In the genomic region with DNA sequence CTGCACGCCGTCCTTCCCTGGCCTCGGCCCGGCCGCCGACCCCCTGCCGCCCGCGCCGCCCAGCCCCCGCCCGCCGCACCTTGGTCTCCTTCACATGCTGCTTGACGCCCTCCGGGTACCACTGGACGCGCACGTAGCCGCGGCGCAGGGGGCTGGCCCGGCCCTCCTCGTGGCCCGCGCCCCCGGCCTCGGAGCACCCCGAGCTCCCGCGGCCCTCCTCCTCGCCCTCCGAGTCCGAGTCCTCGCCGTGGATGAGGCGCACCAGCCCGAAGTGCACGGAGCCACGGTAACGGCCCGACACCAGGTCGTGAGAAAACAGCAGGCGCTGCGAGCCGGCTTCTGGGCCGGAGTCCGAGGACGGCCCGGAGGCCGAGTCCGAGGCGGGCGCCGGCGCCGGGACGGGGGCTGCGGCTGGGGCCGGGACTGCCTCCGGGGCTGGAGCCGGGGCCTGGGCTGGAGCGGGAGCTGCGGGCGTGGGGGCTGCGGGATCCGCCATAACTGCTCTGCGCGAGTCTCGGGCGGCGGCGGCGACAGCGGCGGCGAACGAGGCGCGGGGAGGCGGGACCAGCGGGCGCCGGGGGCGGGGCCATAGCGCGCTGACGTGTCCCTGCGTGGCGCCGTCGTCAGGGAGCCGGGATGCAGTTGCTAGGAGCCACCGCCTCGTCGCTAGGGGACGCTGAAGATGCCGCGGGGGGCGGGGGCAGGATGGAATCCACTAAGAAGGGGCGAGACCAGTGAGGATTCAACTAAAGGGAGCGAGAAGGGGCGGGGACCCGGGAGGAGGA, we compare ENCODE assay signal across 8 cellular contexts. TPM values are rescaled to one million over a fixed set of nuclear protein-coding genes. Genes with fewer than 3 reads are reported as not detected.
DNase-seq lines count a peak whose midpoint lies in the region; ATAC-seq lines count a peak whose summit lies in the region.

A gene (minus strand): TSS at position 507 of the 785 bp plus-strand sequence. CDS start 11 bp downstream, at position 496.

- peak; percentile 95 for DNase-seq in CD1c-positive myeloid dendritic cell (ENCODE audit: extremely low spot score)
- DNase-seq in HK-2 (ENCODE audit: unreplicated experiment): peak; percentile 87
- DNase-seq in NCI-H82 (lab: John Stamatoyannopoulos, UW): peak; percentile 98
- peak; percentile 95 for DNase-seq in activated CD8-positive, alpha-beta T cell treated with anti-CD3 and anti-CD28 coated beads, Interleukin-2, amount 10 ng/mL, durations not matched to agents 7 days and 5 days
- peak; percentile 86 to 90 (median 87) for DNase-seq in effector memory CD4-positive, alpha-beta T cell
- DNase-seq in mesenchymal stem cell: peak; percentile 86
- peak; percentile 65 for DNase-seq in stimulated activated CD8-positive, alpha-beta memory T cell treated with anti-CD3 and anti-CD28 coated beads, Interleukin-12 subunit alpha, Interleukin-12 subunit beta, amount 100 ng/mL, for 24 hours (ENCODE audit: extremely low read depth)

- no peak within 1 kb of the TSS for H4K8ac ChIP-seq in mesenchymal stem cell (ENCODE audit: low read length)

- H3K27ac Mint-ChIP-seq in activated CD8-positive, alpha-beta T cell treated with anti-CD3 and anti-CD28 coated beads, Interleukin-2, amount 10 ng/mL, durations not matched to agents 7 days and 5 days: peak within 1 kb of the TSS; percentile 82

- peak within 1 kb of the TSS in 1 of 2 experiments; percentile 84 for H3K4ac ChIP-seq in mesenchymal stem cell (ENCODE audit: low read depth in 1 of 2, low read length in 2 of 2)

- H3K27me3 Mint-ChIP-seq in activated CD8-positive, alpha-beta T cell treated with anti-CD3 and anti-CD28 coated beads, Interleukin-2, amount 10 ng/mL, durations not matched to agents 7 days and 5 days (ENCODE audit: low read depth): peaks cover 3% of the 10 kb centered on the region

- peaks cover 40% of the 10 kb centered on the region for H3K4me1 Mint-ChIP-seq in activated CD8-positive, alpha-beta T cell treated with anti-CD3 and anti-CD28 coated beads, Interleukin-2, amount 10 ng/mL, durations not matched to agents 7 days and 5 days (ENCODE audit: low read depth)

- CTCF ChIA-PET in activated CD8-positive, alpha-beta T cell treated with anti-CD3 and anti-CD28 coated beads, Interleukin-2, amount 10 ng/mL, durations not matched to agents 7 days and 5 days (lab: Charles Lee): interaction anchor here (0.8 to 4.1 kb wide), 18 partner anchors 13 to 172 kb away, joined by 3 to 17 read pairs (median 5); a partner anchor contains a TSS

- no peak within 1 kb of the TSS for H2BK5ac ChIP-seq in mesenchymal stem cell (ENCODE audit: low read depth, low read length, poor library complexity, severe bottlenecking)

- H3K79me1 ChIP-seq in mesenchymal stem cell (replicated peaks; ENCODE audit: low read length, poor library complexity, severe bottlenecking): peaks cover 20% of the 10 kb centered on the region

- H3K9me3 Mint-ChIP-seq in activated CD8-positive, alpha-beta T cell treated with anti-CD3 and anti-CD28 coated beads, Interleukin-2, amount 10 ng/mL, durations not matched to agents 7 days and 5 days (ENCODE audit: insufficient read depth): no peaks in the 10 kb centered on the region

- H3K27ac ChIP-seq in effector memory CD4-positive, alpha-beta T cell (ENCODE audit: insufficient read depth, low read length, poor library complexity, severe bottlenecking): peak within 1 kb of the TSS; percentile 74
- no peak within 1 kb of the TSS for H3K27ac ChIP-seq in mesenchymal stem cell (ENCODE audit: low read length, poor library complexity, severe bottlenecking)

- peak within 1 kb of the TSS; percentile 80 for H2BK15ac ChIP-seq in mesenchymal stem cell (ENCODE audit: low read depth, poor library complexity, severe bottlenecking)

- H4K91ac ChIP-seq in mesenchymal stem cell (ENCODE audit: low read length): no peak within 1 kb of the TSS

- H3K4me1 ChIP-seq in effector memory CD4-positive, alpha-beta T cell (ENCODE audit: control insufficient read depth, insufficient read depth, low read length, poor library complexity, severe bottlenecking): peaks cover 19% of the 10 kb centered on the region
- H3K4me1 ChIP-seq in mesenchymal stem cell (ENCODE audit: control insufficient read depth, insufficient read depth, low read depth, low read length): peaks cover 13% of the 10 kb centered on the region

- H3K27me3 ChIP-seq in effector memory CD4-positive, alpha-beta T cell (replicated peaks; ENCODE audit: control insufficient read depth, insufficient read depth, low read length, poor library complexity, severe bottlenecking): no peaks in the 10 kb centered on the region
- H3K27me3 ChIP-seq in mesenchymal stem cell (ENCODE audit: control insufficient read depth in 1 of 2, insufficient read depth in 1 of 2, low read length in 2 of 2): no peaks in the 10 kb centered on the region

- H3K18ac ChIP-seq in mesenchymal stem cell (ENCODE audit: low read depth in 1 of 2, low read length in 2 of 2): peak within 1 kb of the TSS; percentile 75 to 95

- peak within 1 kb of the TSS; percentile 99 for H3K4me2 ChIP-seq in mesenchymal stem cell (ENCODE audit: low read length, poor library complexity, severe bottlenecking)

- H3K4me3 Mint-ChIP-seq in activated CD8-positive, alpha-beta T cell treated with anti-CD3 and anti-CD28 coated beads, Interleukin-2, amount 10 ng/mL, durations not matched to agents 7 days and 5 days: peak within 1 kb of the TSS; percentile 91

- peak within 1 kb of the TSS in 1 of 2 experiments; percentile 93 for H3K23ac ChIP-seq in mesenchymal stem cell (ENCODE audit: low read length in 2 of 2)

- H2AK5ac ChIP-seq in mesenchymal stem cell (ENCODE audit: low read length, severe bottlenecking): no peak within 1 kb of the TSS

- under 1% methylated on average over 97 of the region's 103 CpGs for WGBS in mesenchymal stem cell

- peak within 1 kb of the TSS; percentile 95 for H2AFZ ChIP-seq in mesenchymal stem cell (ENCODE audit: low read depth, low read length)

- peak within 1 kb of the TSS in 1 of 2 experiments; percentile 98 for H3K14ac ChIP-seq in mesenchymal stem cell (ENCODE audit: low read length in 2 of 2)

- peak within 1 kb of the TSS in 1 of 2 experiments; percentile 80 for H2BK12ac ChIP-seq in mesenchymal stem cell (ENCODE audit: low read length in 2 of 2)

- H3K9ac ChIP-seq in mesenchymal stem cell (ENCODE audit: low read length): peak within 1 kb of the TSS; percentile 83

- POLR2A ChIA-PET in activated CD8-positive, alpha-beta T cell treated with anti-CD3 and anti-CD28 coated beads, Interleukin-2, amount 10 ng/mL, durations not matched to agents 7 days and 5 days (lab: Charles Lee): interaction anchor here (1.4 kb wide), 1 partner anchor 49 kb away, joined by 4 read pairs; no protein-coding TSS in a partner anchor

- H2BK120ac ChIP-seq in mesenchymal stem cell (ENCODE audit: low read depth, low read length): peak within 1 kb of the TSS; percentile 49

- no peaks in the 10 kb centered on the region for H3K36me3 ChIP-seq in effector memory CD4-positive, alpha-beta T cell (ENCODE audit: control insufficient read depth, insufficient read depth, low read length)
- H3K36me3 ChIP-seq in mesenchymal stem cell (ENCODE audit: control insufficient read depth in 1 of 2, insufficient read depth in 2 of 2, low read depth in 1 of 2, low read length in 2 of 2): peaks cover 0 to 2% of the 10 kb centered on the region in 2 experiments

- peak; percentile 75 for ATAC-seq in GM19395 (IDR thresholded peaks at IDR 0.05; ENCODE audit: unreplicated experiment)
- peak; percentile 91 for ATAC-seq in activated CD8-positive, alpha-beta T cell treated with anti-CD3 and anti-CD28 coated beads, Interleukin-2, amount 10 ng/mL, durations not matched to agents 7 days and 5 days

- peaks cover 6% of the 10 kb centered on the region for H3K36me3 Mint-ChIP-seq in activated CD8-positive, alpha-beta T cell treated with anti-CD3 and anti-CD28 coated beads, Interleukin-2, amount 10 ng/mL, durations not matched to agents 7 days and 5 days (ENCODE audit: low read depth)

- H3K4me3 ChIP-seq in effector memory CD4-positive, alpha-beta T cell (ENCODE audit: insufficient read depth, low read depth, low read length, poor library complexity, severe bottlenecking): peak within 1 kb of the TSS; percentile 86
- peak within 1 kb of the TSS; percentile 82 to 98 for H3K4me3 ChIP-seq in mesenchymal stem cell (ENCODE audit: insufficient read depth in 1 of 2, low read depth in 1 of 2, low read length in 2 of 2)

- H3K9me3 ChIP-seq in effector memory CD4-positive, alpha-beta T cell (ENCODE audit: control insufficient read depth, low read length): no peaks in the 10 kb centered on the region
- no peaks in the 10 kb centered on the region for H3K9me3 ChIP-seq in mesenchymal stem cell (ENCODE audit: control insufficient read depth, low read length)

RNA-seq across cellular contexts. Expression of the gene that starts here (rescaled TPM):
- 10 to 100 TPM; 28.4 to 31.6 TPM for total RNA-seq in activated CD8-positive, alpha-beta T cell treated with anti-CD3 and anti-CD28 coated beads, Interleukin-2, amount 10 ng/mL, durations not matched to agents 7 days and 5 days
- 7.8 TPM for polyA plus RNA-seq in mesenchymal stem cell (2013, experiment 1 of 2)
- polyA plus RNA-seq in mesenchymal stem cell (2013, experiment 2 of 2): 6.8 TPM
